In genomic region chr5:149486726-149487635, GRCh38 we compare ENCODE assay signal across 10 cellular contexts.
A peak's percentile ranks its signal among the peaks of the same experiment; 100 is the strongest.
DNase-seq lines count a peak whose midpoint lies in the region; ATAC-seq, FAIRE-seq and TF ChIP-seq lines count a peak whose summit lies in the region.
"Had no signal": no experiment of that assay in that cellular context is flagged by ENCODE, and none has a peak within 500 bp of the region (broad histone marks: within the 10 kb centered on the region; RNA-seq: fewer than 3 reads in every experiment).

No MANE protein-coding gene starts in this region.

- no peak overlapping the region for H3K4me3 Mint-ChIP-seq in nephron
- H3K4me3 Mint-ChIP-seq in stimulated activated naive B cell treated with anti-CD40 and anti-IgM and Interleukin-4, amounts not matched to agents 10 μg/mL and 1 μg/mL and 100 μg/mL, for 72 hours = no peak overlapping the region
- H3K4me3 Mint-ChIP-seq: CD4-positive, CD25-positive, alpha-beta regulatory T cell had no signal

- no peaks in the 10 kb centered on the region for H3K36me3 Mint-ChIP-seq in nephron (ENCODE audit: low read depth)
- H3K36me3 Mint-ChIP-seq in stimulated activated naive B cell treated with anti-CD40 and anti-IgM and Interleukin-4, amounts not matched to agents 10 μg/mL and 1 μg/mL and 100 μg/mL, for 72 hours = no peaks in the 10 kb centered on the region
- H3K36me3 Mint-ChIP-seq: CD4-positive, CD25-positive, alpha-beta regulatory T cell had no signal

- H3K9ac ChIP-seq in PC-3 (ENCODE audit: low read length) = peak overlapping the region; percentile 82

- FAIRE-seq in H54 (lab: Jason Lieb, UNC) = no peak

- no peak for TF ChIP-seq CTCF in PC-3 (conservative IDR thresholded peaks at IDR 0.05; ENCODE audit: low read depth, low read length)
- no peak for TF ChIP-seq CTCF in epithelial cell of esophagus (IDR thresholded peaks at IDR 0.05; ENCODE audit: insufficient read depth, low read depth, low read length, missing control alignments)
- no peak for TF ChIP-seq CTCF in nephron (IDR thresholded peaks at IDR 0.05; ENCODE audit: unreplicated experiment in 3 of 3)

- ATAC-seq in PC-3 = peak; percentile 6
- ATAC-seq in GM19463 (IDR thresholded peaks at IDR 0.05; ENCODE audit: unreplicated experiment) = no peak
- no peak for ATAC-seq in HG03521 (IDR thresholded peaks at IDR 0.05; ENCODE audit: unreplicated experiment)
- ATAC-seq in stimulated activated naive B cell treated with anti-CD40 and anti-IgM and Interleukin-4, amounts not matched to agents 10 μg/mL and 1 μg/mL and 100 μg/mL, for 72 hours (replicated peaks) = no peak

- POLR2A ChIA-PET in PC-3 (lab: Charles Lee; ENCODE audit: unreplicated experiment) = interaction anchor here (0.5 to 1.7 kb wide), 8 partner anchors 9 to 1894 kb away, joined by 3 to 12 read pairs (median 4); partner anchors contain the start of gene CSNK1A1

- H3K9me3 Mint-ChIP-seq in nephron = no peaks in the 10 kb centered on the region
- H3K9me3 Mint-ChIP-seq in stimulated activated naive B cell treated with anti-CD40 and anti-IgM and Interleukin-4, amounts not matched to agents 10 μg/mL and 1 μg/mL and 100 μg/mL, for 72 hours = no peaks in the 10 kb centered on the region

- H4K20me1 ChIP-seq in PC-3 (ENCODE audit: low read length) = no peaks in the 10 kb centered on the region

- peaks cover 48% of the 10 kb centered on the region for H3K4me1 Mint-ChIP-seq in nephron
- H3K4me1 Mint-ChIP-seq in stimulated activated naive B cell treated with anti-CD40 and anti-IgM and Interleukin-4, amounts not matched to agents 10 μg/mL and 1 μg/mL and 100 μg/mL, for 72 hours = no peaks in the 10 kb centered on the region

- H3K4me3 ChIP-seq in ACC112 (ENCODE audit: low read depth, low read length) = peak overlapping the region; percentile 2; the same call in 1 of the 2 replicates
- H3K4me3 ChIP-seq in PC-3 (ENCODE audit: low read length) = peak overlapping the region; percentile 10; the same call in 1 of the 2 replicates
- no peak overlapping the region for H3K4me3 ChIP-seq in epithelial cell of esophagus (ENCODE audit: low read length)

- no peak overlapping the region for H2AFZ ChIP-seq in ACC112 (ENCODE audit: low read length, unreplicated experiment)
- no peak overlapping the region for H2AFZ ChIP-seq in PC-3 (ENCODE audit: low read length)

- H3K4me2 ChIP-seq in PC-3 (ENCODE audit: low read length) = peak overlapping the region; percentile 67

- BruUV-seq in PC-3 (replicated peaks; lab: Mats Ljungman, UMichigan) = no TSS peak

- H3F3A ChIP-seq in PC-3 (ENCODE audit: low read length, unreplicated experiment) = peaks cover 37% of the 10 kb centered on the region

- peak overlapping the region; percentile 39 to 87 (median 47) for H3K27ac Mint-ChIP-seq in nephron
- no peak overlapping the region for H3K27ac Mint-ChIP-seq in stimulated activated naive B cell treated with anti-CD40 and anti-IgM and Interleukin-4, amounts not matched to agents 10 μg/mL and 1 μg/mL and 100 μg/mL, for 72 hours
- H3K27ac Mint-ChIP-seq: CD4-positive, CD25-positive, alpha-beta regulatory T cell had no signal

- peak overlapping the region; percentile 99 for H3K27ac ChIP-seq in ACC112 (ENCODE audit: low read depth, low read length)
- peak overlapping the region; percentile 94 for H3K27ac ChIP-seq in PC-3 (ENCODE audit: low read length)

- H3K36me3 ChIP-seq in ACC112 (ENCODE audit: insufficient read depth, low read length) (no peaks in the 10 kb centered on the region), PC-3 (ENCODE audit: low read depth, low read length) (no peaks in the 10 kb centered on the region)

- DNase-seq in PC-3 (peak; percentile 70), epithelial cell of esophagus (ENCODE audit: low read depth) (peak; percentile 82), H54 (ENCODE audit: insufficient read length, low spot score) (no peak)
- DNase-seq in stimulated activated naive B cell treated with anti-CD40 and anti-IgM and Interleukin-4, amounts not matched to agents 10 μg/mL and 1 μg/mL and 100 μg/mL, for 72 hours = no peak
- DNase-seq: CD4-positive, CD25-positive, alpha-beta regulatory T cell; KBM-7 had no signal

- H3K4me1 ChIP-seq in ACC112 (ENCODE audit: control insufficient read depth, insufficient read depth, low read length, unreplicated experiment) (peaks cover 52% of the 10 kb centered on the region), PC-3 (ENCODE audit: insufficient read depth, low read length) (peaks cover 89% of the 10 kb centered on the region)

- TF ChIP-seq POLR2A in H54 (IDR thresholded peaks at IDR 0.05; ENCODE audit: low read depth, low read length) = no peak

- no peaks in the 10 kb centered on the region for H3K27me3 ChIP-seq in ACC112 (ENCODE audit: insufficient read depth, low read length)
- H3K27me3 ChIP-seq in PC-3 (ENCODE audit: low read length) = no peaks in the 10 kb centered on the region

- H3K9me2 ChIP-seq in PC-3 (replicated peaks; ENCODE audit: low read length) = no peaks in the 10 kb centered on the region

- no peaks in the 10 kb centered on the region for H3K9me3 ChIP-seq in PC-3 (ENCODE audit: low read length)

- H3K79me2 ChIP-seq in ACC112 (ENCODE audit: control insufficient read depth, insufficient read depth, low read length, unreplicated experiment) (no peaks in the 10 kb centered on the region), PC-3 (ENCODE audit: low read length) (no peaks in the 10 kb centered on the region)

- CTCF ChIA-PET in PC-3 (lab: Charles Lee) = interaction anchor here (0.7 to 2.2 kb wide), 3 partner anchors 11 to 47 kb away, joined by 3 to 19 read pairs (median 8); no protein-coding TSS in a partner anchor

- no peaks in the 10 kb centered on the region for H3K27me3 Mint-ChIP-seq in nephron (ENCODE audit: low read depth)
- H3K27me3 Mint-ChIP-seq in stimulated activated naive B cell treated with anti-CD40 and anti-IgM and Interleukin-4, amounts not matched to agents 10 μg/mL and 1 μg/mL and 100 μg/mL, for 72 hours = peaks cover 2% of the 10 kb centered on the region in 2 donors

- intact Hi-C loops in PC-3 (cut with micrococcal nuclease) = loop anchor here (1.0 to 5.0 kb wide), 5 partner anchors 10 to 130 kb away; partner anchors contain the start of gene CSNK1A1

Comparison
In these comparisons a context has a peak if more than half of its experiments do, and no peak if none do; other contexts are left out.
1. DNase-seq: peak in PC-3 (single experiment) and epithelial cell of esophagus (single experiment); none in H54 (single experiment) and stimulated activated naive B cell treated with anti-CD40 and anti-IgM and Interleukin-4, amounts not matched to agents 10 μg/mL and 1 μg/mL and 100 μg/mL, for 72 hours (single experiment).